ENCODE assay signal across 1 cellular context in genomic region chr5:171400169-171400568, GRCh38.
TF ChIP-seq lines count a peak whose summit lies in the region.

No MANE protein-coding gene starts in this region.

TF ChIP-seq in GM23338, 12 proteins besides CTCF, POLR2A, EP300 and RAD21 (continued from another document):
- TF ChIP-seq ZNF462 (CRISPR knock-in tag; IDR thresholded peaks at IDR 0.05) (no peak), ETS1 (IDR thresholded peaks at IDR 0.05) (no peak), CREB1 (CRISPR knock-in tag; IDR thresholded peaks at IDR 0.05; ENCODE audit: low read depth) (no peak), ZNF331 (CRISPR knock-in tag; IDR thresholded peaks at IDR 0.05; ENCODE audit: low read depth) (no peak), JUNB (IDR thresholded peaks at IDR 0.05; ENCODE audit: unreplicated experiment) (no peak), ZNF114 (CRISPR knock-in tag; IDR thresholded peaks at IDR 0.05) (no peak), REST (IDR thresholded peaks at IDR 0.05; ENCODE audit: unreplicated experiment) (no peak), STAT1 (IDR thresholded peaks at IDR 0.05; ENCODE audit: unreplicated experiment) (no peak), EZH2phosphoT487 (IDR thresholded peaks at IDR 0.05; ENCODE audit: unreplicated experiment) (no peak), EZH2 (IDR thresholded peaks at IDR 0.05; ENCODE audit: low read depth, unreplicated experiment) (no peak)
